28 cellular contexts compared by ENCODE assay signal in genomic region chr19:58035863-58036262, GRCh38. TPM values are rescaled to one million over a fixed set of nuclear protein-coding genes. Genes with fewer than 3 reads are reported as not detected.
"Had no signal": no experiment of that assay in that cellular context is flagged by ENCODE, and none has a peak within 500 bp of the region (broad histone marks: within the 10 kb centered on the region; RNA-seq: fewer than 3 reads in every experiment).

No MANE protein-coding gene starts in this region.

- H3K4me1 ChIP-seq: right lobe of liver, vagina had no signal

- H3K9me3 ChIP-seq: right lobe of liver, vagina had no signal

- H3K4me3 Mint-ChIP-seq: activated naive CD4-positive, alpha-beta T cell treated with anti-CD3 and anti-CD28 coated beads, Interleukin-2, amount 10 ng/mL, durations not matched to agents 7 days and 5 days; activated naive CD8-positive, alpha-beta T cell treated with anti-CD3 and anti-CD28 coated beads, Interleukin-2, amount 10 ng/mL, durations not matched to agents 7 days and 5 days; activated T-cell treated with anti-CD3 and anti-CD28 coated beads, Interleukin-2, amount 50 U/mL, for 24 hours; dendritic cell treated with granulocyte-macrophage colony-stimulating factor and Interleukin-4, amounts not matched to agents 40 ng/mL and 50 ng/mL, for 4 days; stimulated activated memory B cell treated with anti-CD40 and anti-IgM and Interleukin-4, amounts not matched to agents 10 μg/mL and 1 μg/mL and 100 μg/mL, for 72 hours had no signal

- H3K4me1 Mint-ChIP-seq: activated naive CD4-positive, alpha-beta T cell treated with anti-CD3 and anti-CD28 coated beads, Interleukin-2, amount 10 ng/mL, durations not matched to agents 7 days and 5 days; stimulated activated memory B cell treated with anti-CD40 and anti-IgM and Interleukin-4, amounts not matched to agents 10 μg/mL and 1 μg/mL and 100 μg/mL, for 72 hours; stimulated activated naive CD8-positive, alpha-beta T cell treated with anti-CD3 and anti-CD28 coated beads, Interleukin-15, amount 100 ng/mL, for 72 hours had no signal

- H3K36me3 ChIP-seq: esophagus squamous epithelium, left ventricle myocardium inferior, right lobe of liver, upper lobe of left lung, vagina had no signal

- H3K27ac Mint-ChIP-seq: activated naive CD4-positive, alpha-beta T cell treated with anti-CD3 and anti-CD28 coated beads, Interleukin-2, amount 10 ng/mL, durations not matched to agents 7 days and 5 days; activated naive CD8-positive, alpha-beta T cell treated with anti-CD3 and anti-CD28 coated beads, Interleukin-2, amount 10 ng/mL, durations not matched to agents 7 days and 5 days; activated T-cell treated with anti-CD3 and anti-CD28 coated beads, Interleukin-2, amount 50 U/mL, for 24 hours; dendritic cell treated with granulocyte-macrophage colony-stimulating factor and Interleukin-4, amounts not matched to agents 40 ng/mL and 50 ng/mL, for 4 days; stimulated activated memory B cell treated with anti-CD40 and anti-IgM and Interleukin-4, amounts not matched to agents 10 μg/mL and 1 μg/mL and 100 μg/mL, for 72 hours; stimulated activated naive CD8-positive, alpha-beta T cell treated with anti-CD3 and anti-CD28 coated beads, Interleukin-15, amount 100 ng/mL, for 72 hours had no signal

- ATAC-seq: right lobe of liver; stimulated activated memory B cell treated with anti-CD40 and anti-IgM and Interleukin-4, amounts not matched to agents 10 μg/mL and 1 μg/mL and 100 μg/mL, for 72 hours; stimulated activated naive CD8-positive, alpha-beta T cell treated with anti-CD3 and anti-CD28 coated beads, Interleukin-15, amount 100 ng/mL, for 72 hours had no signal

- DNase-seq: activated CD4-positive, alpha-beta T cell treated with anti-CD3 and anti-CD28 coated beads for 4 hours; activated CD4-positive, alpha-beta T cell treated with anti-CD3 and anti-CD28 coated beads, Interleukin-2, amount 50 U/mL, for 4 hours; activated CD8-positive, alpha-beta memory T cell treated with anti-CD3 and anti-CD28 coated beads, Interleukin-2, amount 50 U/mL, for 48 hours; activated gamma-delta T cell; activated naive CD4-positive, alpha-beta T cell treated with anti-CD3 and anti-CD28 coated beads, Interleukin-2, amount 10 ng/mL, durations not matched to agents 7 days and 5 days; activated naive CD8-positive, alpha-beta T cell treated with anti-CD3 and anti-CD28 coated beads, Interleukin-2, amount 10 ng/mL, durations not matched to agents 7 days and 5 days; activated T-cell treated with anti-CD3 and anti-CD28 coated beads, Interleukin-2, amount 50 U/mL, for 24 hours; amniotic stem cell; central memory CD4-positive, alpha-beta T cell; esophagus squamous epithelium; islet precursor cell; left ventricle myocardium inferior; occipital lobe; right lobe of liver; stimulated activated CD4-positive, alpha-beta T cell treated with anti-CD3 and anti-CD28 coated beads, Interleukin-4, amount 100 ng/mL, for 24 hours; stimulated activated CD8-positive, alpha-beta memory T cell treated with anti-CD3 and anti-CD28 coated beads, Interleukin-4, amount 100 ng/mL, for 48 hours; stimulated activated naive CD8-positive, alpha-beta T cell treated with anti-CD3 and anti-CD28 coated beads, Interleukin-15, amount 100 ng/mL, for 72 hours; substantia nigra; upper lobe of left lung had no signal

- H3K27ac ChIP-seq: epithelial cell of prostate, esophagus squamous epithelium, left ventricle myocardium inferior, right lobe of liver, skin epidermis, upper lobe of left lung, vagina had no signal

- H3K27me3 ChIP-seq: right lobe of liver, vagina had no signal

- H3K4me3 ChIP-seq: esophagus squamous epithelium, left ventricle myocardium inferior, right lobe of liver, skin epidermis, upper lobe of left lung, vagina had no signal

RNA-seq across cellular contexts. Expression of gene ZSCAN1, which starts 2.0 kb away (rescaled TPM):
- total RNA-seq: activated CD8-positive, alpha-beta memory T cell treated with anti-CD3 and anti-CD28 coated beads for 36 hours; activated naive CD8-positive, alpha-beta T cell treated with anti-CD3 and anti-CD28 coated beads, Interleukin-2, amount 10 ng/mL, durations not matched to agents 7 days and 5 days; astrocyte; left ventricle myocardium inferior; mesenteric fat pad; right lobe of liver; T-helper 1 cell treated with Interleukin-12 subunit alpha and Interleukin-12 subunit beta and Interleukin-4 antibody, amounts not matched to agents 30 ng/mL and 1 ng/mL, for 36 hours; vagina had no signal
